Comparison of ENCODE assay signal across 8 cellular contexts in the genomic region with DNA sequence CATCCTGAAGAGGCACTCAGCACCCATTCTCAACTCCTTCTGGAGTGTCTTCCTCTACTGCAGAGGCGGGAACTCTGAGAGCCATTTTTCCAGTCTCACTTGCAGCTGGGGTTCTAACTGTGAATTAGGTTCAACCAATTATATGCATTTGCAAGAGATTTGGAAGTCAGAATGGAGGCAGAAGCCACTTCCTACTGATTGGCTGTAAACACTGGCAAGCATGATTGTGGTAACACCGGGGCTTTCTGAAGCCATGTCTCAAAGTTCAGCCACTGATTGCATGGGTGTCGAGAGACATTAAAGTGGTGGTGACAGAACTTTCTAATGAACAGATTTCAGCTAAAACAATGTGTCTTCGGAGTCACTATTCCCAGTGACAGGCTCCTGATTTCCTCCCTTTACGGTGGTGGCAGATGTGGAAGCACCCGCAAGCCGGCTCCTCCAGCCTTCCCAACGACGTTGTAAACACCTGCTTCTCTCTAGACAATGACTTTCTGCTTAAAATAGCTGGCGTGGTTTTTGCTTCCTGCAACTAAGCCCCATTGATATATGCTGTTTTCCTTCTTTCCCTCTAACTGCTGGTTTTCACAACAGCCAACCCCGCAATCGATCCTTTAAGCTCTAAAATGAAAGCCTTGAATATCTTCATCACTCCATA.
DNase-seq lines count a peak whose midpoint lies in the region; ATAC-seq and TF ChIP-seq lines count a peak whose summit lies in the region.

No MANE protein-coding gene starts in this region.

- H3K27me3 ChIP-seq in KMS-11 (ENCODE audit: insufficient read depth, low read depth) (no peaks in the 10 kb centered on the region), rectal smooth muscle tissue (ENCODE audit: control insufficient read depth, insufficient read depth, low read length) (no peaks in the 10 kb centered on the region)

- H3K4me3 ChIP-seq in KMS-11 (IDR thresholded peaks at IDR 0.05; ENCODE audit: insufficient read depth, low read depth, low read length) (no peak overlapping the region), rectal smooth muscle tissue (ENCODE audit: low read length) (peak overlapping the region; percentile 12)

- H3K27ac Mint-ChIP-seq in activated naive CD8-positive, alpha-beta T cell treated with anti-CD3 and anti-CD28 coated beads, Interleukin-2, amount 10 ng/mL, durations not matched to agents 7 days and 5 days, result peak overlapping the region; percentile 72

- H3K36me3 Mint-ChIP-seq in activated naive CD8-positive, alpha-beta T cell treated with anti-CD3 and anti-CD28 coated beads, Interleukin-2, amount 10 ng/mL, durations not matched to agents 7 days and 5 days, result peaks cover 35% of the 10 kb centered on the region

- H3K9ac ChIP-seq in KMS-11 (peak overlapping the region; percentile 67), rectal smooth muscle tissue (ENCODE audit: low read length) (no peak overlapping the region)

- no peak for DNase-seq in activated naive CD8-positive, alpha-beta T cell treated with anti-CD3 and anti-CD28 coated beads, Interleukin-2, amount 10 ng/mL, durations not matched to agents 7 days and 5 days
- no peak for DNase-seq in RKO (ENCODE audit: low spot score)
- DNase-seq in stimulated activated CD4-positive, alpha-beta T cell treated with anti-CD3 and anti-CD28 coated beads, Interleukin-1b, Interleukin-23, amount 100 ng/mL, for 48 hours, result no peak
- DNase-seq in effector CD8-positive, alpha-beta T cell (lab: John Stamatoyannopoulos, UW), result no peak

- peak overlapping the region; percentile 5; the same call in 1 of the 2 replicates for H2AFZ ChIP-seq in KMS-11 (ENCODE audit: low read depth)

- ATAC-seq in GM18868 (IDR thresholded peaks at IDR 0.05; ENCODE audit: unreplicated experiment) (peak; percentile 33), GM18520 (IDR thresholded peaks at IDR 0.05; ENCODE audit: unreplicated experiment) (no peak)
- peak; percentile 53 for ATAC-seq in activated naive CD8-positive, alpha-beta T cell treated with anti-CD3 and anti-CD28 coated beads, Interleukin-2, amount 10 ng/mL, durations not matched to agents 7 days and 5 days (ENCODE audit: low read depth)

- H3K27ac ChIP-seq in KMS-11 (peak overlapping the region; percentile 90), rectal smooth muscle tissue (ENCODE audit: low read depth, low read length) (no peak overlapping the region)

- peaks cover 6% of the 10 kb centered on the region for H3K9me3 Mint-ChIP-seq in activated naive CD8-positive, alpha-beta T cell treated with anti-CD3 and anti-CD28 coated beads, Interleukin-2, amount 10 ng/mL, durations not matched to agents 7 days and 5 days

- H3K36me3 ChIP-seq in KMS-11 (ENCODE audit: insufficient read depth), result no peaks in the 10 kb centered on the region
- no peaks in the 10 kb centered on the region for H3K36me3 ChIP-seq in rectal smooth muscle tissue (ENCODE audit: control insufficient read depth, insufficient read depth, low read length)

- H3K4me2 ChIP-seq in KMS-11, result peak overlapping the region; percentile 91

- TF ChIP-seq CTCF in KMS-11 (conservative IDR thresholded peaks at IDR 0.05; ENCODE audit: low read depth, low read length), result no peak

- peaks cover 30% of the 10 kb centered on the region for H3K79me2 ChIP-seq in KMS-11 (ENCODE audit: insufficient read depth, low read depth)

- POLR2A ChIA-PET in activated naive CD8-positive, alpha-beta T cell treated with anti-CD3 and anti-CD28 coated beads, Interleukin-2, amount 10 ng/mL, durations not matched to agents 7 days and 5 days (lab: Charles Lee), result interaction anchor here (0.8 to 3.2 kb wide), 6 partner anchors 30 to 352 kb away, joined by 3 to 11 read pairs (median 3); a partner anchor contains a TSS

- peak overlapping the region; percentile 77 for H3K4me3 Mint-ChIP-seq in activated naive CD8-positive, alpha-beta T cell treated with anti-CD3 and anti-CD28 coated beads, Interleukin-2, amount 10 ng/mL, durations not matched to agents 7 days and 5 days

- no peaks in the 10 kb centered on the region for H3K27me3 Mint-ChIP-seq in activated naive CD8-positive, alpha-beta T cell treated with anti-CD3 and anti-CD28 coated beads, Interleukin-2, amount 10 ng/mL, durations not matched to agents 7 days and 5 days

- peaks cover 58% of the 10 kb centered on the region for H3K4me1 Mint-ChIP-seq in activated naive CD8-positive, alpha-beta T cell treated with anti-CD3 and anti-CD28 coated beads, Interleukin-2, amount 10 ng/mL, durations not matched to agents 7 days and 5 days

- H3K4me1 ChIP-seq in KMS-11 (ENCODE audit: low read depth, poor library complexity, severe bottlenecking), result peaks cover 96% of the 10 kb centered on the region
- peaks cover 12% of the 10 kb centered on the region for H3K4me1 ChIP-seq in rectal smooth muscle tissue (ENCODE audit: control insufficient read depth, insufficient read depth, low read length)

- no peaks in the 10 kb centered on the region for H4K20me1 ChIP-seq in KMS-11 (ENCODE audit: insufficient read depth)
